In genomic region chr2:127649684-127650040, GRCh38 we compare ENCODE assay signal across 8 cellular contexts. TPM values are rescaled to one million over a fixed set of nuclear protein-coding genes. Genes with fewer than 3 reads are reported as not detected.
A peak's percentile ranks its signal among the peaks of the same experiment; 100 is the strongest.
DNase-seq lines count a peak whose midpoint lies in the region; ATAC-seq and TF ChIP-seq lines count a peak whose summit lies in the region.

No MANE protein-coding gene starts in this region.

- H3K9me3 ChIP-seq in T-helper 17 cell (ENCODE audit: control insufficient read depth, low read length, poor library complexity, severe bottlenecking) (no peaks in the 10 kb centered on the region), left ventricle myocardium inferior (replicated peaks) (no peaks in the 10 kb centered on the region), aorta (ENCODE audit: control insufficient read depth, low read length) (no peaks in the 10 kb centered on the region)

- no peaks in the 10 kb centered on the region for H3K36me3 Mint-ChIP-seq in Calu3 (ENCODE audit: insufficient read depth, unreplicated experiment)
- H3K36me3 Mint-ChIP-seq in T-helper 17 cell (ENCODE audit: low read depth): peaks cover 3% of the 10 kb centered on the region

- intact Hi-C loops in Calu3 (cut with micrococcal nuclease; ENCODE audit: unreplicated experiment): loop anchor here (1.0 to 5.0 kb wide), 2 partner anchors 58 to 452 kb away; no protein-coding TSS in a partner anchor
- intact Hi-C loops in left ventricle myocardium inferior (cut with micrococcal nuclease): no loop called here
- intact Hi-C loops in aorta (cut with DNase I): loop anchor here (5.0 kb wide), 3 partner anchors 43 to 132 kb away; no protein-coding TSS in a partner anchor

- peak; percentile 80 for TF ChIP-seq CTCF in Calu3 (IDR thresholded peaks at IDR 0.05; ENCODE audit: unreplicated experiment)
- peak; percentile 91 for TF ChIP-seq CTCF in left ventricle myocardium inferior (IDR thresholded peaks at IDR 0.05; ENCODE audit: borderline replicate concordance)

- no peaks in the 10 kb centered on the region for H3K27me3 ChIP-seq in left ventricle myocardium inferior (ENCODE audit: low read depth)
- H3K27me3 ChIP-seq in aorta (ENCODE audit: control insufficient read depth in 1 of 2, insufficient read depth in 2 of 2, low read length in 1 of 2): no peaks in the 10 kb centered on the region

- H3K9me3 Mint-ChIP-seq in Calu3 (ENCODE audit: low read depth, unreplicated experiment): no peaks in the 10 kb centered on the region

- H3K4me3 Mint-ChIP-seq in Calu3 (ENCODE audit: low read depth, unreplicated experiment) (no peak overlapping the region), T-helper 17 cell (peak overlapping the region; percentile 83)

- H3K27ac ChIP-seq in left ventricle myocardium inferior (replicated peaks): peak overlapping the region; percentile 99
- peak overlapping the region in 1 of 2 donors; percentile 33 for H3K27ac ChIP-seq in aorta (ENCODE audit: low read depth in 1 of 2, low read length in 2 of 2)

- BruUV-seq in Calu3 (replicated peaks; lab: Mats Ljungman, UMichigan): no TSS peak

- H3K36me3 ChIP-seq in left ventricle myocardium inferior: peaks cover 47% of the 10 kb centered on the region
- H3K36me3 ChIP-seq in aorta (ENCODE audit: control insufficient read depth in 1 of 2, insufficient read depth in 2 of 2, low read length in 1 of 2): peaks cover 0 to 3% of the 10 kb centered on the region in 2 donors

- 7 to 10% methylated on average over 7 of the region's 7 CpGs for WGBS in aorta, 2 donors

- peak; percentile 90 for ATAC-seq in GM21786 (IDR thresholded peaks at IDR 0.05; ENCODE audit: unreplicated experiment)
- ATAC-seq in T-helper 17 cell: peak; percentile 83
- peak; percentile 69 for ATAC-seq in aorta (ENCODE audit: low FRiP score)

- H3K4me1 Mint-ChIP-seq in Calu3 (ENCODE audit: low read depth, unreplicated experiment) (no peaks in the 10 kb centered on the region), T-helper 17 cell (peaks cover 17% of the 10 kb centered on the region)

- peaks cover 98% of the 10 kb centered on the region for H3K4me1 ChIP-seq in left ventricle myocardium inferior
- H3K4me1 ChIP-seq in aorta (ENCODE audit: control insufficient read depth in 1 of 2, insufficient read depth in 2 of 2, low read length in 2 of 2): no peaks in the 10 kb centered on the region

- H3K27me3 Mint-ChIP-seq in Calu3 (ENCODE audit: unreplicated experiment) (peaks cover 39% of the 10 kb centered on the region), T-helper 17 cell (peaks cover 18% of the 10 kb centered on the region)

- CTCF ChIA-PET in Calu3 (lab: Charles Lee): interaction anchor here (1.1 to 2.3 kb wide), 3 partner anchors 58 to 453 kb away, joined by 3 to 17 read pairs (median 6); no protein-coding TSS in a partner anchor

- DNase-seq in Calu3 (peak; percentile 92), NCI-H1092 treated with DMSO at 0.1 percent for 48 hours (lab: John Stamatoyannopoulos, UW) (peak; percentile 54), T-helper 17 cell (peak; percentile 51 to 72 (median 67)), amniotic epithelial cell (ENCODE audit: low read depth) (peak; percentile 69), left ventricle myocardium inferior (no peak), renal cortical epithelial cell (ENCODE audit: low read depth) (peak; percentile 55), aorta (peak; percentile 89)

- H3K4me3 ChIP-seq in left ventricle myocardium inferior (no peak overlapping the region), aorta (ENCODE audit: low read length in 2 of 2) (no peak overlapping the region)

- H3K27ac Mint-ChIP-seq in Calu3 (ENCODE audit: unreplicated experiment): no peak overlapping the region
- peak overlapping the region; percentile 16 for H3K27ac Mint-ChIP-seq in T-helper 17 cell

RNA-seq across cellular contexts. Expression of gene GPR17, which starts 3.7 kb away (rescaled TPM):
- total RNA-seq in Calu3 (2022): not detected in 2 replicates
- total RNA-seq in T-helper 17 cell: not detected
- 0.16 TPM for total RNA-seq in left ventricle myocardium inferior
- not detected in 2 replicates for total RNA-seq in renal cortical epithelial cell
- under 1 TPM in 1 of 2 donors, not detected in 1; 0.16 TPM for total RNA-seq in aorta
- 1 to 10 TPM in 1 of 2 donors, under 1 TPM in 1; 0.63 to 3.7 TPM for polyA plus RNA-seq in aorta

RNA-seq across cellular contexts. Expression of gene LIMS2, which starts 25.7 kb away (rescaled TPM):
- total RNA-seq in Calu3 (2022) (0.31 TPM in 1 of 2 replicates, not detected in the other), T-helper 17 cell (1 to 10 TPM; 2.9 to 7.7 TPM), left ventricle myocardium inferior (173 TPM), renal cortical epithelial cell (0.87 and 3.7 TPM in 2 replicates), aorta (100 to 1,000 TPM; 189 to 248 TPM)
- polyA plus RNA-seq in aorta: 1,000 to 10,000 TPM in 1 of 2 donors, 100 to 1,000 TPM in 1; 188 to 2,193 TPM

RNA-seq across cellular contexts. Expression of gene SFT2D3, which starts 51.6 kb away (rescaled TPM):
- 8.7 and 9.3 TPM in 2 replicates for total RNA-seq in Calu3 (2022)
- total RNA-seq in T-helper 17 cell: 1 to 10 TPM; 5.9 to 6.0 TPM
- 2.9 TPM for total RNA-seq in left ventricle myocardium inferior
- 5.4 and 9.2 TPM in 2 replicates for total RNA-seq in renal cortical epithelial cell
- 1 to 10 TPM; 3.8 to 4.9 TPM for total RNA-seq in aorta
- 1 to 10 TPM; 3.3 to 4.2 TPM for polyA plus RNA-seq in aorta

Comparison
In these comparisons a context has a peak if more than half of its experiments do, and no peak if none do; other contexts are left out.
1. RNA of gene LIMS2, which starts 25.7 kb away (total RNA-seq): 189 to 248 TPM in aorta and 173 TPM in left ventricle myocardium inferior (single experiment); 2.9 to 7.7 TPM in T-helper 17 cell, 0.87 to 3.7 TPM in renal cortical epithelial cell and 0.31 TPM in Calu3; every median in the first group is over 10 times any median in the second.
2. Peak in every context shown above with its lines, with median percentiles within 50 percentile points of each other: ATAC-seq.